14 cellular contexts compared by ENCODE assay signal in the genomic region with DNA sequence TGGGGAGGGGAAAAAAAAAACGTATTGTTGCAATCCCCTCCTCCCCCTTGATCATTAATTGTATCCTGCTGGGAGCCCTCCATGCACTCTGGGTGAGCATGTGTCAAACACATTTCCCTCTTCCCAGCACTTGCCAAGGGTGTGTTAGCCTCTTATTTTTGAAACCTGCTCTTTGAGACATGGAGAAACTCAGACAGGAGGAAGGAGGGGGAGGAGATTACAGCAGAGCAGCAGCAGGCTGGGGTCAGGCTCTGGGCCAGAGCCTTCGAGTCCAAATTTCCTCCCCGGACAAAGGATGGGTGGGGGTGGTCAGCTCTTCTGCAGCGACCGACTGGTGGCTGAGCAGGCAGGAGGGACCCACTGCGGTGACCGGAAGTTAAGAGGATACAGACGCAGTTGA.
"Had no signal": no experiment of that assay in that cellular context is flagged by ENCODE, and none has a peak within 500 bp of the region (broad histone marks: within the 10 kb centered on the region; RNA-seq: fewer than 3 reads in every experiment).

No MANE protein-coding gene starts in this region.

- H3K27ac Mint-ChIP-seq: activated naive CD8-positive, alpha-beta T cell treated with anti-CD3 and anti-CD28 coated beads, Interleukin-2, amount 50 U/mL, for 24 hours; natural killer cell; stimulated activated naive CD8-positive, alpha-beta T cell treated with anti-CD3 and anti-CD28 coated beads, Interleukin-15, Interleukin-2, amounts not matched to agents 100 ng/mL and 50 ng/mL, for 24 hours had no signal

- DNase-seq: activated CD4-positive, CD25-positive, alpha-beta regulatory T cell treated with anti-CD3 and anti-CD28 coated beads, Interleukin-2, amount 50 U/mL, for 72 hours; activated naive CD4-positive, alpha-beta T cell treated with Interleukin-2 at 50 U/mL for 16 hours; activated naive CD8-positive, alpha-beta T cell treated with anti-CD3 and anti-CD28 coated beads, Interleukin-2, amount 50 U/mL, for 24 hours; dorsolateral prefrontal cortex; erythroblast; hippocampal formation; left lung; mesendoderm; natural killer cell; right lobe of liver; trophoblast cell had no signal

- H3K9me3 ChIP-seq: ascending aorta, right lobe of liver, suprapubic skin had no signal

- H3K4me3 ChIP-seq: ascending aorta, dorsolateral prefrontal cortex, left lung, right lobe of liver, suprapubic skin had no signal

- H3K27me3 ChIP-seq: ascending aorta, dorsolateral prefrontal cortex, left lung, right lobe of liver had no signal

- H3K36me3 ChIP-seq: ascending aorta, left lung, right lobe of liver, suprapubic skin had no signal

- H3K4me3 Mint-ChIP-seq: activated naive CD8-positive, alpha-beta T cell treated with anti-CD3 and anti-CD28 coated beads, Interleukin-2, amount 50 U/mL, for 24 hours; natural killer cell; stimulated activated naive CD8-positive, alpha-beta T cell treated with anti-CD3 and anti-CD28 coated beads, Interleukin-15, Interleukin-2, amounts not matched to agents 100 ng/mL and 50 ng/mL, for 24 hours had no signal

- H3K27me3 Mint-ChIP-seq: stimulated activated naive CD8-positive, alpha-beta T cell treated with anti-CD3 and anti-CD28 coated beads, Interleukin-15, Interleukin-2, amounts not matched to agents 100 ng/mL and 50 ng/mL, for 24 hours had no signal

- H3K4me1 ChIP-seq: ascending aorta, left lung, suprapubic skin had no signal

- H3K36me3 Mint-ChIP-seq: natural killer cell had no signal

- ATAC-seq: activated naive CD8-positive, alpha-beta T cell treated with anti-CD3 and anti-CD28 coated beads, Interleukin-2, amount 50 U/mL, for 24 hours; left lung; natural killer cell; right lobe of liver had no signal

- H3K27ac ChIP-seq: ascending aorta, dorsolateral prefrontal cortex, left lung, right lobe of liver, suprapubic skin had no signal

- H3K4me1 Mint-ChIP-seq: activated naive CD8-positive, alpha-beta T cell treated with anti-CD3 and anti-CD28 coated beads, Interleukin-2, amount 50 U/mL, for 24 hours; natural killer cell had no signal
